In genomic region chr2:159497256-159497655, GRCh38 we compare ENCODE assay signal across 9 cellular contexts.
DNase-seq lines count a peak whose midpoint lies in the region; ATAC-seq, FAIRE-seq and TF ChIP-seq lines count a peak whose summit lies in the region.
"Had no signal": no experiment of that assay in that cellular context is flagged by ENCODE, and none has a peak within 500 bp of the region (broad histone marks: within the 10 kb centered on the region; RNA-seq: fewer than 3 reads in every experiment).

No MANE protein-coding gene starts in this region.

- H3K27me3 ChIP-seq in H1 (replicated peaks in 1 of 4; ENCODE audit: control insufficient read depth in 3 of 4, extremely low read depth in 1 of 4, insufficient read depth in 3 of 4, low read length in 3 of 4) (no peaks in the 10 kb centered on the region), H7 (ENCODE audit: control insufficient read depth, insufficient read depth, low read length) (no peaks in the 10 kb centered on the region)

- no peak overlapping the region for H2AK5ac ChIP-seq in H1 (ENCODE audit: low read depth, low read length)

- no peaks in the 10 kb centered on the region for H3K79me2 ChIP-seq in H1 (ENCODE audit: control insufficient read depth in 1 of 2, insufficient read depth in 2 of 2, low read length in 2 of 2)

- H3K9me3 ChIP-seq in H1 (ENCODE audit: insufficient read depth in 2 of 2, low read depth in 1 of 2, low read length in 1 of 2), result no peaks in the 10 kb centered on the region; a peak in 1 of 4 replicates

- no peak for TF ChIP-seq POLR2A in H1 (IDR thresholded peaks at IDR 0.05; ENCODE audit: control extremely low read depth in 1 of 2, low read depth in 2 of 2, low read length in 2 of 2)

- no peaks in the 10 kb centered on the region for H3K4me1 ChIP-seq in H1 (replicated peaks in 1 of 4; ENCODE audit: control insufficient read depth in 3 of 4, insufficient read depth in 4 of 4, low read length in 3 of 4)

- H2AFZ ChIP-seq in H1 (ENCODE audit: low read length), result no peak overlapping the region

- H3K14ac ChIP-seq in H1 (ENCODE audit: insufficient read length), result no peak overlapping the region

- H2BK12ac ChIP-seq in H1 (ENCODE audit: low read depth, low read length), result no peak overlapping the region

- POLR2A ChIA-PET in H1 (lab: Charles Lee; ENCODE audit: partially characterized antibody), result no interaction called here

- H2BK120ac ChIP-seq in H1 (replicated peaks; ENCODE audit: low read depth, low read length), result no peak overlapping the region

- H4K91ac ChIP-seq in H1 (replicated peaks; ENCODE audit: insufficient read length, low read length), result no peak overlapping the region

- no peak for TF ChIP-seq RAD21 in H1 (IDR thresholded peaks at IDR 0.05 in 1 of 2, conservative IDR thresholded peaks at IDR 0.05 in 1 of 2; ENCODE audit: low read depth in 2 of 2, low read length in 2 of 2)

- no peak overlapping the region for H3K18ac ChIP-seq in H1 (ENCODE audit: extremely low read depth, low read length)

- no peak overlapping the region for H3K4ac ChIP-seq in H1 (replicated peaks; ENCODE audit: insufficient read length, low read depth, low read length)

- H4K20me1 ChIP-seq in H1 (replicated peaks in 1 of 2; ENCODE audit: control insufficient read depth in 1 of 2, insufficient read depth in 2 of 2, low read length in 2 of 2), result no peaks in the 10 kb centered on the region

- DNase-seq in GM04504 (ENCODE audit: low read depth) (peak; percentile 48), OCI-M2 (lab: John Stamatoyannopoulos, UW; ENCODE audit: unreplicated experiment) (peak; percentile 46), H1 (ENCODE audit: low read depth in 1 of 2, low spot score in 2 of 2) (no peak), myocyte (ENCODE audit: low read depth) (peak; percentile 71), H7 (no peak)
- DNase-seq: naive B cell had no signal

- ATAC-seq in HG02885 (IDR thresholded peaks at IDR 0.05; ENCODE audit: poor library complexity, unreplicated experiment) (no peak), GM21717 (IDR thresholded peaks at IDR 0.05; ENCODE audit: unreplicated experiment) (no peak), GM21447 (IDR thresholded peaks at IDR 0.05; ENCODE audit: unreplicated experiment) (no peak)

- no peak for TF ChIP-seq CTCF in H1 (IDR thresholded peaks at IDR 0.05; ENCODE audit: control extremely low read depth in 1 of 3, insufficient read depth in 1 of 3, low read depth in 1 of 3, low read length in 3 of 3)

- H3K56ac ChIP-seq in H1 (replicated peaks; ENCODE audit: insufficient read length, low read depth, low read length), result no peak overlapping the region

- H4K5ac ChIP-seq in H1 (ENCODE audit: insufficient read length, low read depth, low read length), result no peak overlapping the region

- H3K36me3 ChIP-seq in H1 (ENCODE audit: control insufficient read depth in 2 of 4, insufficient read depth in 4 of 4, low read length in 3 of 4) (peaks cover 0 to 3% (median 0%) of the 10 kb centered on the region in 4 experiments; a peak in 1 of 8 replicates), H7 (replicated peaks; ENCODE audit: control insufficient read depth, insufficient read depth, low read length) (no peaks in the 10 kb centered on the region)

- peak; percentile 19 for FAIRE-seq in H1 (lab: Jason Lieb, UNC)

- H2BK15ac ChIP-seq in H1 (ENCODE audit: low read length), result no peak overlapping the region

- H2BK5ac ChIP-seq in H1 (ENCODE audit: low read depth, low read length), result no peak overlapping the region

- H3K4me3 ChIP-seq in H1 (ENCODE audit: extremely low read depth in 1 of 4, insufficient read depth in 2 of 4, low read depth in 3 of 4, low read length in 4 of 4) (no peak overlapping the region), H7 (ENCODE audit: insufficient read depth, low read depth, low read length) (no peak overlapping the region)

- no peak overlapping the region for H3K27ac ChIP-seq in H1 (ENCODE audit: low read depth, low read length)

- H3K79me1 ChIP-seq in H1 (ENCODE audit: low read depth, low read length), result no peaks in the 10 kb centered on the region

- H2BK20ac ChIP-seq in H1 (ENCODE audit: low read length), result no peak overlapping the region

- no peak overlapping the region for H3K23ac ChIP-seq in H1 (ENCODE audit: insufficient read length)

- no peaks in the 10 kb centered on the region for H3K23me2 ChIP-seq in H1 (ENCODE audit: low read depth, low read length)

- no peak overlapping the region for H3K4me2 ChIP-seq in H1 (ENCODE audit: insufficient read depth in 1 of 2, low read depth in 2 of 2, low read length in 2 of 2)

- no peak overlapping the region for H3K9ac ChIP-seq in H1 (replicated peaks in 1 of 4; ENCODE audit: extremely low read depth in 1 of 4, low read depth in 3 of 4, low read length in 3 of 4)

- CTCF ChIA-PET in H1 (lab: Charles Lee; ENCODE audit: partially characterized antibody), result no interaction called here

- no peak for TF ChIP-seq EP300 in H1 (IDR thresholded peaks at IDR 0.05; ENCODE audit: borderline replicate concordance in 1 of 2, low read depth in 2 of 2, low read length in 2 of 2)

- no peak overlapping the region for H4K8ac ChIP-seq in H1 (ENCODE audit: extremely low read depth, insufficient read depth, low read length)

TF ChIP-seq in H1, 55 proteins besides CTCF, POLR2A, EP300 and RAD21:
- no peak for TF ChIP-seq CREB1 (IDR thresholded peaks at IDR 0.05)

Comparison
In these comparisons a context has a peak if more than half of its experiments do, and no peak if none do; other contexts are left out.
1. DNase-seq: peak in GM04504 (single experiment), OCI-M2 (single experiment) and myocyte (single experiment); none in H1 (0 of 2) and H7 (single experiment).